Comparison of ENCODE assay signal across 8 cellular contexts in genomic region chr3:9732753-9733115, GRCh38. TPM values are rescaled to one million over a fixed set of nuclear protein-coding genes. Genes with fewer than 3 reads are reported as not detected.
DNase-seq lines count a peak whose midpoint lies in the region; ATAC-seq, FAIRE-seq and TF ChIP-seq lines count a peak whose summit lies in the region.

No MANE protein-coding gene starts in this region.

- H3K9me3 Mint-ChIP-seq in activated T-cell treated with anti-CD3 and anti-CD28 coated beads, Interleukin-2, amount 50 U/mL, for 72 hours, result no peaks in the 10 kb centered on the region

- H3K4me1 ChIP-seq in left lung, result peaks cover 12 to 51% of the 10 kb centered on the region in 2 donors
- peaks cover 13 to 24% (median 20%) of the 10 kb centered on the region in 4 donors for H3K4me1 ChIP-seq in transverse colon

- H3K36me3 Mint-ChIP-seq in activated T-cell treated with anti-CD3 and anti-CD28 coated beads, Interleukin-2, amount 50 U/mL, for 72 hours (ENCODE audit: insufficient read depth in 2 of 2), result peaks cover 0 to 21% of the 10 kb centered on the region in 2 donors

- 46% methylated on average over 6 of the region's 6 CpGs; no CpG with 5 or more reads in 1 of the 2 donors for WGBS in transverse colon (ENCODE audit: low coverage in 1 of 2), 2 donors

- H3K27me3 ChIP-seq in left lung, result no peaks in the 10 kb centered on the region
- no peaks in the 10 kb centered on the region for H3K27me3 ChIP-seq in transverse colon

- in situ Hi-C loops in astrocyte of the cerebellum (cut with HindIII; ENCODE audit: low sequenced_read_pairs) (no loop called here), transverse colon (cut with MboI; ENCODE audit: low pct_ligation_motif_present in 1 of 4, low pct_unique_long_range_greater_than_20kb in 1 of 4, low sequenced_read_pairs in 3 of 4) (no loop called here)

- peak overlapping the region; percentile 96 for H3K4me3 Mint-ChIP-seq in activated T-cell treated with anti-CD3 and anti-CD28 coated beads, Interleukin-2, amount 50 U/mL, for 72 hours

- H3K27ac ChIP-seq in left lung (peak overlapping the region in 1 of 2 donors; percentile 98), transverse colon (peak overlapping the region in 1 of 4 donors; percentile 95)

- H3K36me3 ChIP-seq in left lung (peaks cover 0 to 36% of the 10 kb centered on the region in 2 donors), transverse colon (peaks cover 0 to 14% (median 2%) of the 10 kb centered on the region in 4 donors)

- no peak for TF ChIP-seq CTCF in astrocyte of the cerebellum (IDR thresholded peaks at IDR 0.05; ENCODE audit: low read depth, low read length, missing control alignments)
- TF ChIP-seq CTCF in left lung (IDR thresholded peaks at IDR 0.05), result no peak
- TF ChIP-seq CTCF in transverse colon (IDR thresholded peaks at IDR 0.05), result no peak
- no peak for TF ChIP-seq CTCF in D721Med (IDR thresholded peaks at IDR 0.05; ENCODE audit: insufficient read depth, missing control alignments)

- H3K9me3 ChIP-seq in left lung (no peaks in the 10 kb centered on the region), transverse colon (no peaks in the 10 kb centered on the region)

- peaks cover 76% of the 10 kb centered on the region for H3K4me1 Mint-ChIP-seq in activated T-cell treated with anti-CD3 and anti-CD28 coated beads, Interleukin-2, amount 50 U/mL, for 72 hours (ENCODE audit: low read depth)

- intact Hi-C loops in left lung (cut with DNase I) (no loop called here), transverse colon (cut with DNase I; ENCODE audit: low total_unique reads) (no loop called here)

- ATAC-seq in activated T-cell treated with anti-CD3 and anti-CD28 coated beads, Interleukin-2, amount 50 U/mL, for 72 hours (replicated peaks in 1 of 2), result no peak
- ATAC-seq in left lung (no peak), HG03378 (IDR thresholded peaks at IDR 0.05; ENCODE audit: unreplicated experiment) (no peak), HG03460 (IDR thresholded peaks at IDR 0.05; ENCODE audit: unreplicated experiment) (no peak)

- no peak for TF ChIP-seq POLR2A in transverse colon (IDR thresholded peaks at IDR 0.05)

- H3K4me3 ChIP-seq in astrocyte of the cerebellum (ENCODE audit: low read depth, low read length), result peak overlapping the region; percentile 96
- peak overlapping the region; percentile 97 to 99 for H3K4me3 ChIP-seq in left lung
- peak overlapping the region; percentile 87 to 100 (median 92) for H3K4me3 ChIP-seq in transverse colon

- TF ChIP-seq EP300 in transverse colon (IDR thresholded peaks at IDR 0.05; ENCODE audit: low read depth), result no peak

- no peaks in the 10 kb centered on the region for H3K27me3 Mint-ChIP-seq in activated T-cell treated with anti-CD3 and anti-CD28 coated beads, Interleukin-2, amount 50 U/mL, for 72 hours (ENCODE audit: low read depth)

- no peak for FAIRE-seq in D721Med (lab: Jason Lieb, UNC)

- no peak for DNase-seq in activated T-cell treated with anti-CD3 and anti-CD28 coated beads, Interleukin-2, amount 50 U/mL, for 72 hours
- DNase-seq in activated T-cell treated with anti-CD3 and anti-CD28 coated beads for 4 hours (no peak), astrocyte of the cerebellum (ENCODE audit: low read depth) (no peak), left lung (no peak), transverse colon (no peak), D721Med (ENCODE audit: insufficient read length, low spot score) (no peak)

- H3K27ac Mint-ChIP-seq in activated T-cell treated with anti-CD3 and anti-CD28 coated beads, Interleukin-2, amount 50 U/mL, for 72 hours, result peak overlapping the region; percentile 95

RNA-seq across cellular contexts. Expression of gene BRPF1, which starts 1.2 kb away (rescaled TPM):
- 10 to 100 TPM; 34.6 to 42.7 TPM for total RNA-seq in activated T-cell treated with anti-CD3 and anti-CD28 coated beads, Interleukin-2, amount 50 U/mL, for 72 hours
- 10 to 100 TPM; 15.2 to 22.3 TPM for total RNA-seq in left lung
- total RNA-seq in transverse colon, result 10 to 100 TPM in 3 of 4 donors, 1 to 10 TPM in 1; 9.4 to 18.7 (median 14.9) TPM

RNA-seq across cellular contexts. Expression of gene OGG1, which starts 17.0 kb away (rescaled TPM):
- total RNA-seq in activated T-cell treated with anti-CD3 and anti-CD28 coated beads, Interleukin-2, amount 50 U/mL, for 72 hours, result 10 to 100 TPM; 31.0 to 33.4 TPM
- 10 to 100 TPM; 19.9 to 29.4 TPM for total RNA-seq in left lung
- total RNA-seq in transverse colon, result 10 to 100 TPM; 27.8 to 69.5 (median 39.7) TPM

RNA-seq across cellular contexts. Expression of gene CPNE9, which starts 29.1 kb away (rescaled TPM):
- total RNA-seq in activated T-cell treated with anti-CD3 and anti-CD28 coated beads, Interleukin-2, amount 50 U/mL, for 72 hours, result under 1 TPM; 0.46 to 0.77 TPM
- under 1 TPM in 1 of 2 donors, not detected in 1; 0.21 TPM for total RNA-seq in left lung
- not detected for total RNA-seq in transverse colon

RNA-seq across cellular contexts. Expression of gene CAMK1, which starts 37.0 kb away (rescaled TPM):
- 10 to 100 TPM; 38.6 to 47.4 TPM for total RNA-seq in activated T-cell treated with anti-CD3 and anti-CD28 coated beads, Interleukin-2, amount 50 U/mL, for 72 hours
- total RNA-seq in left lung (10 to 100 TPM; 29.1 to 37.5 TPM), transverse colon (10 to 100 TPM in 3 of 4 donors, 1 to 10 TPM in 1; 5.6 to 45.0 (median 15.6) TPM)

RNA-seq across cellular contexts. Expression of gene TADA3, which starts 59.5 kb away (rescaled TPM):
- 100 to 1,000 TPM; 105 to 112 TPM for total RNA-seq in activated T-cell treated with anti-CD3 and anti-CD28 coated beads, Interleukin-2, amount 50 U/mL, for 72 hours
- total RNA-seq in left lung, result 10 to 100 TPM; 50.0 to 59.2 TPM
- total RNA-seq in transverse colon, result 100 to 1,000 TPM in 2 of 4 donors, 10 to 100 TPM in 2; 53.7 to 504 (median 92.0) TPM
